28 cellular contexts compared by ENCODE assay signal in the genomic region with DNA sequence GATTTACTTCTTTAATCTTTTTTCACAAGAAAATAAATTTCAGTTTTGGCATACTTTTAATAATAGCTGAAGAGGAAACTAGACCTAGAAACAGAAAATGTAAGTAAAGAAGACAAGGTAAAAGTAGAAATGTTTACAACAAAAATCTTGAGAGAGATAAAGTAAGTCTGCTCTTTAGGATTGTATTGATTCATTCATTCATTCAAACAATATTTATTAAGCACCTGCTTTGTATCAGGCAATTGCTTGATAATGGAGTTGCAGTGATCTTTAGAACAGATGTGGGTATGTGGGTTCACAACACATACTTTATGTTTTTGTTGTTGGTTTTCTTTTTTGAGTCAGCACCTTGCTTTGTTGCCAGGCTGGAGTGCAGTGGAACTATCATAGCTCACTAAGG. TPM values are rescaled to one million over a fixed set of nuclear protein-coding genes. Genes with fewer than 3 reads are reported as not detected.
DNase-seq lines count a peak whose midpoint lies in the region; ATAC-seq, FAIRE-seq and TF ChIP-seq lines count a peak whose summit lies in the region.
"Had no signal": no experiment of that assay in that cellular context is flagged by ENCODE, and none has a peak within 500 bp of the region (broad histone marks: within the 10 kb centered on the region; RNA-seq: fewer than 3 reads in every experiment).

No MANE protein-coding gene starts in this region.

- H3K4me1 ChIP-seq in OCI-LY3 (ENCODE audit: low read length) (peaks cover 80% of the 10 kb centered on the region), kidney (ENCODE audit: control insufficient read depth in 1 of 2, insufficient read depth in 1 of 2, low read depth in 1 of 2, low read length in 2 of 2) (peaks cover 3 to 8% of the 10 kb centered on the region in 2 donors)
- H3K4me1 ChIP-seq: A549; BE2C; BLaER1 treated with 17β-estradiol and CSF1 and Interleukin-3, amounts not matched to agents 10 nM and 100 nM had no signal

- H3K27ac Mint-ChIP-seq in chondrocyte (ENCODE audit: unreplicated experiment): peak overlapping the region; percentile 66
- H3K27ac Mint-ChIP-seq in progenitor cell of endocrine pancreas: peak overlapping the region; percentile 94
- H3K27ac Mint-ChIP-seq in natural killer cell treated with Interleukin-12 subunit alpha and Interleukin-12 subunit beta and Interleukin-15 and Interleukin-18, amount 100 ng/mL, for 72 hours: no peak overlapping the region
- H3K27ac Mint-ChIP-seq: CD14-positive monocyte; CD4-positive, alpha-beta T cell; CD8-positive, alpha-beta memory T cell; HFFc6 had no signal

- H3K27me3 ChIP-seq in OCI-LY3 (ENCODE audit: low read depth, low read length): no peaks in the 10 kb centered on the region
- H3K27me3 ChIP-seq: BLaER1 treated with 17β-estradiol and CSF1 and Interleukin-3, amounts not matched to agents 10 nM and 100 nM had no signal

- no peak for DNase-seq in chondrocyte (ENCODE audit: low spot score)
- DNase-seq in kidney: no peak
- no peak for DNase-seq in progenitor cell of endocrine pancreas (ENCODE audit: low spot score, unreplicated experiment)
- no peak for DNase-seq in natural killer cell treated with Interleukin-12 subunit alpha and Interleukin-12 subunit beta and Interleukin-15 and Interleukin-18, amount 100 ng/mL, for 72 hours (ENCODE audit: low spot score)
- no peak for DNase-seq in activated CD4-positive, alpha-beta T cell treated with anti-CD3 and anti-CD28 coated beads, Interleukin-2, amount 50 U/mL, for 1 hour
- DNase-seq: 8988T; ACHN; AML-193; BE2C; CD4-positive, alpha-beta T cell; CD8-positive, alpha-beta memory T cell; DMS 273 treated with DMSO at 0.1 percent for 48 hours; DMS79; EL; GDM1; GOT3; HFFc6 had no signal

- H3K79me2 ChIP-seq in OCI-LY3 (ENCODE audit: low read length): no peaks in the 10 kb centered on the region

- 0 out of 2 replicates have a peak overlapping the region, but pooled peaks have one; percentile 51 for H2AFZ ChIP-seq in OCI-LY3 (ENCODE audit: low read depth, low read length)

- H3K4me2 ChIP-seq in OCI-LY3 (ENCODE audit: low read length): peak overlapping the region; percentile 37
- H3K4me2 ChIP-seq: A549; BLaER1 treated with 17β-estradiol and CSF1 and Interleukin-3, amounts not matched to agents 10 nM and 100 nM had no signal

- intact Hi-C loops in kidney (cut with DNase I): no loop called here

- H3K27ac ChIP-seq in OCI-LY3 (ENCODE audit: low read length) (peak overlapping the region; percentile 73), kidney (ENCODE audit: low read depth in 2 of 2, low read length in 2 of 2) (peak overlapping the region; percentile 36 to 59)
- H3K27ac ChIP-seq: A549; BLaER1 treated with 17β-estradiol and CSF1 and Interleukin-3, amounts not matched to agents 10 nM and 100 nM had no signal

- H3K9me3 ChIP-seq in OCI-LY3 (ENCODE audit: insufficient read depth, low read length): no peaks in the 10 kb centered on the region
- H3K9me3 ChIP-seq in kidney (ENCODE audit: control insufficient read depth in 1 of 2, low read length in 2 of 2): no peaks in the 10 kb centered on the region
- H3K9me3 ChIP-seq: A549, BE2C, HAP-1 had no signal

- no peaks in the 10 kb centered on the region for H4K20me1 ChIP-seq in OCI-LY3 (ENCODE audit: insufficient read depth, low read length)
- H4K20me1 ChIP-seq: BLaER1 treated with 17β-estradiol and CSF1 and Interleukin-3, amounts not matched to agents 10 nM and 100 nM had no signal

- H3K9me3 Mint-ChIP-seq in chondrocyte (ENCODE audit: low read depth): peaks cover 2% of the 10 kb centered on the region
- H3K9me3 Mint-ChIP-seq in progenitor cell of endocrine pancreas (ENCODE audit: low read depth): peaks cover 4% of the 10 kb centered on the region
- no peaks in the 10 kb centered on the region for H3K9me3 Mint-ChIP-seq in natural killer cell treated with Interleukin-12 subunit alpha and Interleukin-12 subunit beta and Interleukin-15 and Interleukin-18, amount 100 ng/mL, for 72 hours
- H3K9me3 Mint-ChIP-seq: CD14-positive monocyte; CD4-positive, alpha-beta T cell; HFFc6 had no signal

- H3K4me3 ChIP-seq in OCI-LY3 (ENCODE audit: low read length): no peak overlapping the region
- no peak overlapping the region for H3K4me3 ChIP-seq in kidney (ENCODE audit: low read length in 2 of 2)
- H3K4me3 ChIP-seq: A549; BLaER1 treated with 17β-estradiol and CSF1 and Interleukin-3, amounts not matched to agents 10 nM and 100 nM; HAP-1 had no signal

- H3K27me3 Mint-ChIP-seq in chondrocyte (ENCODE audit: low read depth) (no peaks in the 10 kb centered on the region), progenitor cell of endocrine pancreas (no peaks in the 10 kb centered on the region)
- H3K27me3 Mint-ChIP-seq in natural killer cell treated with Interleukin-12 subunit alpha and Interleukin-12 subunit beta and Interleukin-15 and Interleukin-18, amount 100 ng/mL, for 72 hours: peaks cover 5 to 7% of the 10 kb centered on the region in 2 donors
- H3K27me3 Mint-ChIP-seq: CD4-positive, alpha-beta T cell had no signal

- H3K9ac ChIP-seq in OCI-LY3 (ENCODE audit: low read length): peak overlapping the region; percentile 22; the same call in 1 of the 2 replicates
- H3K9ac ChIP-seq in kidney (ENCODE audit: low read length in 2 of 2): no peak overlapping the region
- H3K9ac ChIP-seq: BLaER1 treated with 17β-estradiol and CSF1 and Interleukin-3, amounts not matched to agents 10 nM and 100 nM had no signal

- TF ChIP-seq CTCF in OCI-LY3 (IDR thresholded peaks at IDR 0.05; ENCODE audit: low read depth, low read length) (no peak), chondrocyte (IDR thresholded peaks at IDR 0.05) (no peak), kidney (IDR thresholded peaks at IDR 0.05; ENCODE audit: borderline replicate concordance, extremely low read depth, insufficient read depth) (no peak), progenitor cell of endocrine pancreas (IDR thresholded peaks at IDR 0.05; ENCODE audit: unreplicated experiment) (no peak)

- H3K36me3 ChIP-seq in OCI-LY3 (replicated peaks; ENCODE audit: low read depth, low read length): no peaks in the 10 kb centered on the region
- no peaks in the 10 kb centered on the region for H3K36me3 ChIP-seq in kidney (ENCODE audit: control insufficient read depth in 1 of 2, insufficient read depth in 2 of 2, low read length in 2 of 2)
- H3K36me3 ChIP-seq: BE2C; BLaER1 treated with 17β-estradiol and CSF1 and Interleukin-3, amounts not matched to agents 10 nM and 100 nM; HAP-1 had no signal

- no peak for ATAC-seq in natural killer cell treated with Interleukin-12 subunit alpha and Interleukin-12 subunit beta and Interleukin-15 and Interleukin-18, amount 100 ng/mL, for 72 hours
- no peak for ATAC-seq in HG03097 (IDR thresholded peaks at IDR 0.05; ENCODE audit: low FRiP score, unreplicated experiment)
- no peak for ATAC-seq in HG02884 (IDR thresholded peaks at IDR 0.05; ENCODE audit: unreplicated experiment)
- ATAC-seq: A549 had no signal

- no peak overlapping the region for H3K4me3 Mint-ChIP-seq in chondrocyte (ENCODE audit: unreplicated experiment)
- H3K4me3 Mint-ChIP-seq in progenitor cell of endocrine pancreas (ENCODE audit: low read depth): peak overlapping the region; percentile 29
- H3K4me3 Mint-ChIP-seq in natural killer cell treated with Interleukin-12 subunit alpha and Interleukin-12 subunit beta and Interleukin-15 and Interleukin-18, amount 100 ng/mL, for 72 hours: no peak overlapping the region
- H3K4me3 Mint-ChIP-seq: CD14-positive monocyte; CD4-positive, alpha-beta T cell; CD8-positive, alpha-beta memory T cell; HFFc6 had no signal

- H3K4me1 Mint-ChIP-seq in chondrocyte (ENCODE audit: low read depth): peaks cover 70% of the 10 kb centered on the region
- H3K4me1 Mint-ChIP-seq in progenitor cell of endocrine pancreas (ENCODE audit: low read depth): peaks cover 58% of the 10 kb centered on the region
- no peaks in the 10 kb centered on the region for H3K4me1 Mint-ChIP-seq in natural killer cell treated with Interleukin-12 subunit alpha and Interleukin-12 subunit beta and Interleukin-15 and Interleukin-18, amount 100 ng/mL, for 72 hours (ENCODE audit: low read depth in 2 of 2)
- H3K4me1 Mint-ChIP-seq: CD8-positive, alpha-beta memory T cell had no signal

- H3K36me3 Mint-ChIP-seq in chondrocyte (ENCODE audit: low read depth) (no peaks in the 10 kb centered on the region), progenitor cell of endocrine pancreas (ENCODE audit: insufficient read depth) (peaks cover 3% of the 10 kb centered on the region)
- no peaks in the 10 kb centered on the region for H3K36me3 Mint-ChIP-seq in natural killer cell treated with Interleukin-12 subunit alpha and Interleukin-12 subunit beta and Interleukin-15 and Interleukin-18, amount 100 ng/mL, for 72 hours
- H3K36me3 Mint-ChIP-seq: CD14-positive monocyte; CD8-positive, alpha-beta memory T cell had no signal

- FAIRE-seq in kidney (lab: Jason Lieb, UNC): no peak
- FAIRE-seq: A549, D721Med, GM12891, GM18507, H54 had no signal

RNA-seq across cellular contexts. Expression of gene SPART, which starts 8.6 kb away (rescaled TPM):
- total RNA-seq in chondrocyte: 93.6 to 97.1 TPM (median 95.6 TPM) in 3 replicates
- total RNA-seq in kidney: 66.1 TPM
- 47.8 TPM for polyA plus RNA-seq in kidney (ENCODE audit: insufficient read depth, low read depth, low replicate concordance)
- 73.4 and 76.5 TPM in 2 replicates for total RNA-seq in progenitor cell of endocrine pancreas
- total RNA-seq in natural killer cell treated with Interleukin-12 subunit alpha and Interleukin-12 subunit beta and Interleukin-15 and Interleukin-18, amount 100 ng/mL, for 72 hours: 10 to 100 TPM; 24.2 to 38.9 TPM

RNA-seq across cellular contexts. Expression of gene CCDC169, which starts 57.2 kb away (rescaled TPM):
- total RNA-seq in chondrocyte (1.8 to 2.3 TPM (median 2.2 TPM) in 3 replicates), kidney (1.5 TPM), progenitor cell of endocrine pancreas (5.8 and 6.5 TPM in 2 replicates)
- 2.5 TPM for polyA plus RNA-seq in kidney (ENCODE audit: insufficient read depth, low read depth, low replicate concordance)
- total RNA-seq in natural killer cell treated with Interleukin-12 subunit alpha and Interleukin-12 subunit beta and Interleukin-15 and Interleukin-18, amount 100 ng/mL, for 72 hours: not detected
- total RNA-seq: CD4-positive, alpha-beta T cell; CD8-positive, alpha-beta memory T cell had no signal
- polyA plus RNA-seq: CD14-positive monocyte; CD8-positive, alpha-beta memory T cell had no signal

Comparison
In these comparisons a context has a peak if more than half of its experiments do, and no peak if none do; other contexts are left out.
1. H3K27ac Mint-ChIP-seq: peak in chondrocyte (single experiment) and progenitor cell of endocrine pancreas (single experiment); none in natural killer cell treated with Interleukin-12 subunit alpha and Interleukin-12 subunit beta and Interleukin-15 and Interleukin-18, amount 100 ng/mL, for 72 hours (0 of 2).